13 cellular contexts compared by ENCODE assay signal in genomic region chr17:75485688-75486087, GRCh38.
"Had no signal": no experiment of that assay in that cellular context is flagged by ENCODE, and none has a peak within 500 bp of the region (broad histone marks: within the 10 kb centered on the region; RNA-seq: fewer than 3 reads in every experiment).

No MANE protein-coding gene starts in this region.

- H3K27ac ChIP-seq: brain microvascular endothelial cell, hepatocyte, transverse colon had no signal

- H3K9me3 Mint-ChIP-seq: activated B cell treated with CpG ODN at 0.5 μM for 24 hours; activated CD4-positive, alpha-beta T cell treated with anti-CD3 and anti-CD28 coated beads, Interleukin-2, amount 10 ng/mL, durations not matched to agents 24 days and 14 days; activated naive CD8-positive, alpha-beta T cell treated with anti-CD3 and anti-CD28 coated beads, Interleukin-2, amount 10 ng/mL, durations not matched to agents 7 days and 5 days; nephron; stimulated activated naive B cell treated with anti-CD40 and anti-IgM and Interleukin-4, amounts not matched to agents 10 μg/mL and 1 μg/mL and 100 μg/mL, for 72 hours had no signal

- H3K4me2 ChIP-seq: hepatocyte had no signal

- H3K27me3 Mint-ChIP-seq: activated B cell treated with CpG ODN at 0.5 μM for 24 hours; activated CD4-positive, alpha-beta T cell treated with anti-CD3 and anti-CD28 coated beads, Interleukin-2, amount 10 ng/mL, durations not matched to agents 24 days and 14 days; activated naive CD8-positive, alpha-beta T cell treated with anti-CD3 and anti-CD28 coated beads, Interleukin-2, amount 10 ng/mL, durations not matched to agents 7 days and 5 days; stimulated activated naive B cell treated with anti-CD40 and anti-IgM and Interleukin-4, amounts not matched to agents 10 μg/mL and 1 μg/mL and 100 μg/mL, for 72 hours had no signal

- H3K9me3 ChIP-seq: gastroesophageal sphincter, transverse colon had no signal

- H3K4me3 Mint-ChIP-seq: activated B cell treated with CpG ODN at 0.5 μM for 24 hours; activated naive CD8-positive, alpha-beta T cell treated with anti-CD3 and anti-CD28 coated beads, Interleukin-2, amount 10 ng/mL, durations not matched to agents 7 days and 5 days; nephron; stimulated activated naive B cell treated with anti-CD40 and anti-IgM and Interleukin-4, amounts not matched to agents 10 μg/mL and 1 μg/mL and 100 μg/mL, for 72 hours had no signal

- H3K36me3 ChIP-seq: brain microvascular endothelial cell, transverse colon had no signal

- H3K27me3 ChIP-seq: brain microvascular endothelial cell, gastroesophageal sphincter, hepatocyte, transverse colon had no signal

- H3K27ac Mint-ChIP-seq: activated B cell treated with CpG ODN at 0.5 μM for 24 hours had no signal

- ATAC-seq: gastroesophageal sphincter; stimulated activated naive B cell treated with anti-CD40 and anti-IgM and Interleukin-4, amounts not matched to agents 10 μg/mL and 1 μg/mL and 100 μg/mL, for 72 hours had no signal

- DNase-seq: activated B cell treated with CpG ODN at 0.5 μM for 24 hours; activated CD4-positive, alpha-beta T cell treated with anti-CD3 and anti-CD28 coated beads, Interleukin-2, amount 10 ng/mL, durations not matched to agents 24 days and 14 days; activated naive CD4-positive, alpha-beta T cell; activated naive CD8-positive, alpha-beta T cell treated with anti-CD3 and anti-CD28 coated beads, Interleukin-2, amount 10 ng/mL, durations not matched to agents 7 days and 5 days; activated T-cell treated with anti-CD3 and anti-CD28 coated beads for 4 hours; brain microvascular endothelial cell; erythroblast; stimulated activated naive B cell treated with anti-CD40 and anti-IgM and Interleukin-4, amounts not matched to agents 10 μg/mL and 1 μg/mL and 100 μg/mL, for 72 hours; SW 1271; transverse colon had no signal

- H3K4me3 ChIP-seq: gastroesophageal sphincter, hepatocyte, transverse colon had no signal
